Comparison of ENCODE assay signal across 8 cellular contexts in genomic region chr2:235594041-235594440, GRCh38.
DNase-seq lines count a peak whose midpoint lies in the region; ATAC-seq and TF ChIP-seq lines count a peak whose summit lies in the region.

No MANE protein-coding gene starts in this region.

- H3K27me3 ChIP-seq in parathyroid adenoma (ENCODE audit: control insufficient read depth, insufficient read depth, low read length): no peaks in the 10 kb centered on the region

- DNase-seq in GM12864 (ENCODE audit: low read depth): no peak
- DNase-seq in NCI-H1417 (lab: John Stamatoyannopoulos, UW): peak; percentile 38 to 79 (median 46)
- peak; percentile 85 for DNase-seq in SK-MEL-5 (ENCODE audit: low read depth, low spot score)
- peak; percentile 87 for DNase-seq in fibroblast of mammary gland (ENCODE audit: low read depth)
- no peak for DNase-seq in stimulated activated CD4-positive, alpha-beta T cell treated with anti-CD3 and anti-CD28 coated beads, Interleukin-2, amount 100 ng/mL, for 24 hours
- DNase-seq in 8988T: no peak

- in situ Hi-C loops in SK-MEL-5 (cut with HindIII; ENCODE audit: low pct_unique_long_range_greater_than_20kb, low sequenced_read_pairs): no loop called here

- H3K9me3 ChIP-seq in parathyroid adenoma (ENCODE audit: control insufficient read depth, low read length): no peaks in the 10 kb centered on the region

- H3K4me3 ChIP-seq in GM12864 (ENCODE audit: low read depth, low read length) (no peak overlapping the region), fibroblast of mammary gland (ENCODE audit: control insufficient read depth, low read depth, low read length) (no peak overlapping the region), parathyroid adenoma (ENCODE audit: low read depth, low read length) (no peak overlapping the region)

- no peaks in the 10 kb centered on the region for H3K36me3 ChIP-seq in parathyroid adenoma (ENCODE audit: control insufficient read depth, insufficient read depth, low read length)

- H3K27ac ChIP-seq in parathyroid adenoma: no peak overlapping the region

- no peak for ATAC-seq in HG03457 (IDR thresholded peaks at IDR 0.05; ENCODE audit: unreplicated experiment)

- H3K79me2 ChIP-seq in parathyroid adenoma: peaks cover 21% of the 10 kb centered on the region

- TF ChIP-seq CTCF in GM12864 (IDR thresholded peaks at IDR 0.05; ENCODE audit: low read depth, low read length, missing control alignments): peak; percentile 43
- peak; percentile 66 for TF ChIP-seq CTCF in fibroblast of mammary gland (conservative IDR thresholded peaks at IDR 0.05; ENCODE audit: control insufficient read depth, insufficient read depth, low read depth, low read length)
- TF ChIP-seq CTCF in parathyroid adenoma (IDR thresholded peaks at IDR 0.05): peak; percentile 69

- no peak overlapping the region for H2AFZ ChIP-seq in parathyroid adenoma

- H3K9ac ChIP-seq in parathyroid adenoma: no peak overlapping the region

- H3K4me2 ChIP-seq in parathyroid adenoma (ENCODE audit: low read length): no peak overlapping the region

- no peaks in the 10 kb centered on the region for H3K4me1 ChIP-seq in parathyroid adenoma

Comparison
In these comparisons a context has a peak if more than half of its experiments do, and no peak if none do; other contexts are left out.
1. DNase-seq: peak in NCI-H1417 (3 of 3), SK-MEL-5 (single experiment) and fibroblast of mammary gland (single experiment); none in GM12864 (single experiment), stimulated activated CD4-positive, alpha-beta T cell treated with anti-CD3 and anti-CD28 coated beads, Interleukin-2, amount 100 ng/mL, for 24 hours (0 of 2) and 8988T (single experiment).
2. Peak in every context shown above with its lines, with median percentiles within 50 percentile points of each other: CTCF ChIP-seq.